In genomic region chr10:113087082-113088029, GRCh38 we compare ENCODE assay signal across 8 cellular contexts.
A peak's percentile ranks its signal among the peaks of the same experiment; 100 is the strongest.
DNase-seq lines count a peak whose midpoint lies in the region; ATAC-seq and TF ChIP-seq lines count a peak whose summit lies in the region.

No MANE protein-coding gene starts in this region.

- H3K9me3 Mint-ChIP-seq in activated T-helper 17 cell treated with anti-CD3 and anti-CD28 coated beads, Interleukin-2, amount 50 U/mL, for 72 hours, result no peaks in the 10 kb centered on the region
- no peaks in the 10 kb centered on the region for H3K9me3 Mint-ChIP-seq in activated CD4-positive, alpha-beta memory T cell treated with anti-CD3 and anti-CD28 coated beads, Interleukin-2, amount 10 ng/mL, durations not matched to agents 7 days and 5 days

- 71% methylated on average over 11 of the region's 11 CpGs for WGBS in suprapubic skin

- no peak overlapping the region for H3K4me3 ChIP-seq in suprapubic skin

- no peak for TF ChIP-seq EP300 in suprapubic skin (IDR thresholded peaks at IDR 0.05)

- H3K4me1 Mint-ChIP-seq in activated T-helper 17 cell treated with anti-CD3 and anti-CD28 coated beads, Interleukin-2, amount 50 U/mL, for 72 hours, result peaks cover 3% of the 10 kb centered on the region
- no peaks in the 10 kb centered on the region for H3K4me1 Mint-ChIP-seq in activated CD4-positive, alpha-beta memory T cell treated with anti-CD3 and anti-CD28 coated beads, Interleukin-2, amount 10 ng/mL, durations not matched to agents 7 days and 5 days

- peaks cover 7% of the 10 kb centered on the region for H3K36me3 ChIP-seq in suprapubic skin

- POLR2A ChIA-PET in activated CD4-positive, alpha-beta memory T cell treated with anti-CD3 and anti-CD28 coated beads, Interleukin-2, amount 10 ng/mL, durations not matched to agents 7 days and 5 days (lab: Charles Lee), result no interaction called here

- peaks cover 3% of the 10 kb centered on the region for H3K27me3 Mint-ChIP-seq in activated T-helper 17 cell treated with anti-CD3 and anti-CD28 coated beads, Interleukin-2, amount 50 U/mL, for 72 hours
- peaks cover 6% of the 10 kb centered on the region for H3K27me3 Mint-ChIP-seq in activated CD4-positive, alpha-beta memory T cell treated with anti-CD3 and anti-CD28 coated beads, Interleukin-2, amount 10 ng/mL, durations not matched to agents 7 days and 5 days

- no peaks in the 10 kb centered on the region for H3K27me3 ChIP-seq in suprapubic skin

- peak; percentile 58 for ATAC-seq in activated T-helper 17 cell treated with anti-CD3 and anti-CD28 coated beads, Interleukin-2, amount 50 U/mL, for 72 hours (replicated peaks)

- no peak for TF ChIP-seq POLR2A in suprapubic skin (IDR thresholded peaks at IDR 0.05)

- H3K27ac Mint-ChIP-seq in activated T-helper 17 cell treated with anti-CD3 and anti-CD28 coated beads, Interleukin-2, amount 50 U/mL, for 72 hours, result no peak overlapping the region
- no peak overlapping the region for H3K27ac Mint-ChIP-seq in activated CD4-positive, alpha-beta memory T cell treated with anti-CD3 and anti-CD28 coated beads, Interleukin-2, amount 10 ng/mL, durations not matched to agents 7 days and 5 days

- CTCF ChIA-PET in activated CD4-positive, alpha-beta memory T cell treated with anti-CD3 and anti-CD28 coated beads, Interleukin-2, amount 10 ng/mL, durations not matched to agents 7 days and 5 days (lab: Charles Lee), result interaction anchor here (0.6 kb wide), 1 partner anchor 14 kb away, joined by 3 read pairs; no protein-coding TSS in a partner anchor

- H3K4me3 Mint-ChIP-seq in activated T-helper 17 cell treated with anti-CD3 and anti-CD28 coated beads, Interleukin-2, amount 50 U/mL, for 72 hours, result no peak overlapping the region
- H3K4me3 Mint-ChIP-seq in activated CD4-positive, alpha-beta memory T cell treated with anti-CD3 and anti-CD28 coated beads, Interleukin-2, amount 10 ng/mL, durations not matched to agents 7 days and 5 days, result no peak overlapping the region

- H3K9me3 ChIP-seq in suprapubic skin, result no peaks in the 10 kb centered on the region

- H3K4me1 ChIP-seq in suprapubic skin, result peaks cover 18% of the 10 kb centered on the region

- H3K36me3 Mint-ChIP-seq in activated T-helper 17 cell treated with anti-CD3 and anti-CD28 coated beads, Interleukin-2, amount 50 U/mL, for 72 hours (ENCODE audit: low read depth), result no peaks in the 10 kb centered on the region
- no peaks in the 10 kb centered on the region for H3K36me3 Mint-ChIP-seq in activated CD4-positive, alpha-beta memory T cell treated with anti-CD3 and anti-CD28 coated beads, Interleukin-2, amount 10 ng/mL, durations not matched to agents 7 days and 5 days (ENCODE audit: low read depth)

- no peak for TF ChIP-seq CTCF in suprapubic skin (IDR thresholded peaks at IDR 0.05)

- peak overlapping the region; percentile 64 for H3K27ac ChIP-seq in suprapubic skin

- DNase-seq in HS-5 (ENCODE audit: low read depth) (peak; percentile 98), iPS DF 4.7 (ENCODE audit: extremely low read depth, low spot score) (peak; percentile 71), suprapubic skin (ENCODE audit: low spot score in 2 of 2) (peak in 1 of 2 donors; percentile 80), hypothalamus (lab: John Stamatoyannopoulos, UW) (no peak), T-helper 1 cell (no peak)
- no peak for DNase-seq in activated CD4-positive, alpha-beta memory T cell treated with anti-CD3 and anti-CD28 coated beads, Interleukin-2, amount 10 ng/mL, durations not matched to agents 7 days and 5 days
- no peak for DNase-seq in activated CD4-positive, alpha-beta T cell treated with anti-CD3 and anti-CD28 coated beads, Interleukin-2, amount 50 U/mL, for 48 hours

Comparison
In these comparisons a context has a peak if more than half of its experiments do, and no peak if none do; other contexts are left out.
1. DNase-seq: peak in HS-5 (single experiment) and iPS DF 4.7 (single experiment); none in hypothalamus (0 of 51), T-helper 1 cell (0 of 5), activated CD4-positive, alpha-beta memory T cell treated with anti-CD3 and anti-CD28 coated beads, Interleukin-2, amount 10 ng/mL, durations not matched to agents 7 days and 5 days (single experiment) and activated CD4-positive, alpha-beta T cell treated with anti-CD3 and anti-CD28 coated beads, Interleukin-2, amount 50 U/mL, for 48 hours (0 of 2).